ENCODE assay signal across 1 cellular context in genomic region chr5:132180134-132180745, GRCh38.
TF ChIP-seq lines count a peak whose summit lies in the region.

No MANE protein-coding gene starts in this region.

TF ChIP-seq in K562, 482 proteins besides CTCF, POLR2A, EP300 and RAD21 (continued from another document and continues in another):
- TF ChIP-seq XRCC5 (IDR thresholded peaks at IDR 0.05; ENCODE audit: low read depth, low read length) (0 out of 2 replicates have a peak, but pooled peaks have one; percentile 43), SMARCE1 (IDR thresholded peaks at IDR 0.05) (no peak), ATF6 (CRISPR knock-in tag; IDR thresholded peaks at IDR 0.05) (no peak), ADNP (tag; IDR thresholded peaks at IDR 0.05) (no peak), CBX5 (IDR thresholded peaks at IDR 0.05; ENCODE audit: borderline replicate concordance, low read depth) (no peak), ZNF41 (CRISPR knock-in tag; conservative IDR thresholded peaks at IDR 0.05) (no peak), CTCFL (IDR thresholded peaks at IDR 0.05; ENCODE audit: borderline replicate concordance, insufficient read depth, low read depth, low read length, poor library complexity, severe bottlenecking) (peak; percentile 18), BCOR (IDR thresholded peaks at IDR 0.05) (peak; percentile 62; the same call in 1 of the 2 replicates), SIRT6 (IDR thresholded peaks at IDR 0.05; ENCODE audit: low read depth, low read length) (no peak), ZBED1 (IDR thresholded peaks at IDR 0.05) (no peak), NFIX (CRISPR knock-in tag; IDR thresholded peaks at IDR 0.05; ENCODE audit: low read depth) (no peak), ZNF551 (CRISPR knock-in tag; IDR thresholded peaks at IDR 0.05) (no peak), CBX3 (IDR thresholded peaks at IDR 0.05; ENCODE audit: borderline replicate concordance in 1 of 2, low read length in 2 of 2) (peak in 1 of 2 experiments; percentile 28; a peak in 1 of 3 replicates), ZKSCAN1 (IDR thresholded peaks at IDR 0.05; ENCODE audit: low read depth, low read length) (no peak), ZNF318 (IDR thresholded peaks at IDR 0.05; ENCODE audit: borderline replicate concordance in 1 of 2, low read depth in 1 of 2) (no peak), DNMT1 (IDR thresholded peaks at IDR 0.05) (no peak), HDAC6 (IDR thresholded peaks at IDR 0.05; ENCODE audit: low read depth, low read length) (no peak), POLR2B (IDR thresholded peaks at IDR 0.05; ENCODE audit: low read depth, partially characterized antibody) (no peak), PHF21A (IDR thresholded peaks at IDR 0.05; ENCODE audit: borderline replicate concordance, low read depth) (no peak), RBM17 (IDR thresholded peaks at IDR 0.05; ENCODE audit: borderline replicate concordance, low read depth, low read length) (no peak), SMARCA4 (IDR thresholded peaks at IDR 0.05) (peak; percentile 56), PHF8 (IDR thresholded peaks at IDR 0.05; ENCODE audit: borderline replicate concordance, low read length) (no peak), ASH1L (IDR thresholded peaks at IDR 0.05; ENCODE audit: borderline replicate concordance, low read depth, partially characterized antibody) (no peak), ZNF212 (CRISPR knock-in tag; IDR thresholded peaks at IDR 0.05) (no peak), ZNF766 (CRISPR knock-in tag; conservative IDR thresholded peaks at IDR 0.05) (peak; percentile 66), ZNF24 (IDR thresholded peaks at IDR 0.05) (0 out of 2 replicates have a peak, but pooled peaks have one; percentile 11), TCF3 (CRISPR knock-in tag; IDR thresholded peaks at IDR 0.05) (no peak), CLOCK (CRISPR knock-in tag; IDR thresholded peaks at IDR 0.05; ENCODE audit: borderline replicate concordance) (no peak), AFF4 (CRISPR knock-in tag; IDR thresholded peaks at IDR 0.05) (no peak), CHD2 (IDR thresholded peaks at IDR 0.05; ENCODE audit: low read depth, low read length) (no peak), RFX1 (IDR thresholded peaks at IDR 0.05) (no peak), UBTF (IDR thresholded peaks at IDR 0.05; ENCODE audit: borderline replicate concordance in 1 of 2, low read depth in 2 of 2, low read length in 2 of 2) (0 out of 4 replicates have a peak, but pooled peaks of 1 of the 2 experiments have one; percentile 46), TEAD2 (tag; IDR thresholded peaks at IDR 0.05) (no peak), NR2C2 (CRISPR knock-in tag; IDR thresholded peaks at IDR 0.05) (peak; percentile 41; the same call in 1 of the 2 replicates), NR2C2 (tag; IDR thresholded peaks at IDR 0.05) (no peak), ZNF12 (CRISPR knock-in tag; IDR thresholded peaks at IDR 0.05) (no peak), TFAM (CRISPR knock-in tag; conservative IDR thresholded peaks at IDR 0.05) (no peak)
